In the genomic region with DNA sequence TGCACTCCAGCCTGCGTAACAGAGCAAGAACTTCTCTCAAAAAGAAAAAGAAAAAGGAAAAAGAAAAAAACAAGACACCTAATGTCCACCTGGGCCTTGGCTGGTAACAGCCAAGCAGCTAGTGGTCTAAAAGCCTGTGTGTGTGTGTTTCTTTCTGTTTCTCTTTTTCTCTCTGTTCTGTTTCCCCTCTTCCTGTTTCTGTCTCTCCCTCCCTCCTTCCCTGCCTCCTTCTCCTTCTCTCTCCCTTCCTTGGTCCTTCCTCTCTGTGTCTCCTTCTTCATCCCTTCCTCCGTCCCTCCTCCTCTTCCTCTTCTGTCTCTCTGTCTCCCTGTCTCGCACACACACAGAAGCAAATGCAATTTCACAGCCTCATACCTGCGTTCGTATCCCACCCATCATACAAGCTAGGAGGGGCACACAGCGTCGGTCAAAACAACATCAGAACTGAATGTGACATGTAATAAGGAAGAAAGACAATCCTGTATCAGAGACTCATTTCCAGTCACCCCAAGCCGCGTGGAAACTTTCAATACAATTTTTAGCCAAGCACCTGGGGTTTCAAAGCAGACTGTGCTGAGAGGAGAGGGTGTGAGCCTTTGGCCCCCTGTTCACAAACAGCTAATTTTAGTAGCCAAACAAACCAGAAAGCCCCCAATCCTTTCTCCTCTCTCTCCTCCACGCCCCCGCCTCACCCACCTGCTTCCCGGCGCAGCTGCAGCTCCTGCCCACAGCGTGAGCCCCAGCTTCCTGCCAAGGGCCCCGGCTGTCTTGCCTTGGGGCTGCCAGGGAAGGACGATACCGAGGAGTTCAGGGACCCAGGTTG, we compare ENCODE assay signal across 8 cellular contexts. TPM values are rescaled to one million over a fixed set of nuclear protein-coding genes. Genes with fewer than 3 reads are reported as not detected.
DNase-seq lines count a peak whose midpoint lies in the region; ATAC-seq and TF ChIP-seq lines count a peak whose summit lies in the region.

No MANE protein-coding gene starts in this region.

- peak overlapping the region; percentile 73 for H3K4me3 ChIP-seq in DOHH2 (ENCODE audit: low read length)

- peak overlapping the region; percentile 78 for H3K4me3 Mint-ChIP-seq in activated T-cell treated with anti-CD3 and anti-CD28 coated beads, Interleukin-2, amount 50 U/mL, for 4 hours

- H3K9me3 ChIP-seq in DOHH2 (ENCODE audit: control insufficient read depth, insufficient read depth, low read length) = no peaks in the 10 kb centered on the region

- peak; percentile 25 for DNase-seq in activated T-cell treated with anti-CD3 and anti-CD28 coated beads, Interleukin-2, amount 50 U/mL, for 4 hours
- DNase-seq in stimulated activated CD4-positive, alpha-beta T cell treated with anti-CD3 and anti-CD28 coated beads, Interleukin-4, amount 100 ng/mL, for 24 hours = peak; percentile 45
- DNase-seq in middle frontal gyrus (ENCODE audit: extremely low spot score, low spot score) = no peak
- DNase-seq in NCI-H2171 treated with DMSO at 0.1 percent for 48 hours (lab: John Stamatoyannopoulos, UW) = no peak
- DNase-seq in retina = no peak

- H3K9me3 Mint-ChIP-seq in activated T-cell treated with anti-CD3 and anti-CD28 coated beads, Interleukin-2, amount 50 U/mL, for 4 hours = no peaks in the 10 kb centered on the region

- H3F3A ChIP-seq in DOHH2 (ENCODE audit: control insufficient read depth, insufficient read depth) = peaks cover 22% of the 10 kb centered on the region

- peaks cover 24% of the 10 kb centered on the region for H3K4me1 Mint-ChIP-seq in activated T-cell treated with anti-CD3 and anti-CD28 coated beads, Interleukin-2, amount 50 U/mL, for 4 hours (ENCODE audit: low read depth)

- no peaks in the 10 kb centered on the region for H3K27me3 Mint-ChIP-seq in activated T-cell treated with anti-CD3 and anti-CD28 coated beads, Interleukin-2, amount 50 U/mL, for 4 hours (ENCODE audit: low read depth)

- H3K36me3 Mint-ChIP-seq in activated T-cell treated with anti-CD3 and anti-CD28 coated beads, Interleukin-2, amount 50 U/mL, for 4 hours (ENCODE audit: insufficient read depth) = no peaks in the 10 kb centered on the region

- H3K27me3 ChIP-seq in DOHH2 (ENCODE audit: control insufficient read depth, low read length) = no peaks in the 10 kb centered on the region

- ATAC-seq in GM21381 (IDR thresholded peaks at IDR 0.05; ENCODE audit: unreplicated experiment) = peak; percentile 61
- ATAC-seq in HG03575 (IDR thresholded peaks at IDR 0.05; ENCODE audit: extremely low read depth, insufficient number of reproducible peaks, low FRiP score, unreplicated experiment) = peak; percentile 48
- ATAC-seq in activated T-cell treated with anti-CD3 and anti-CD28 coated beads, Interleukin-2, amount 50 U/mL, for 4 hours = peak; percentile 73 to 77

- no peaks in the 10 kb centered on the region for H3K9me2 ChIP-seq in DOHH2 (replicated peaks; ENCODE audit: control insufficient read depth, low read length)

- H3K4me2 ChIP-seq in DOHH2 (ENCODE audit: low read length) = peak overlapping the region; percentile 91

- H4K20me1 ChIP-seq in DOHH2 (ENCODE audit: control insufficient read depth, insufficient read depth, low read depth, low read length) = no peaks in the 10 kb centered on the region

- peak overlapping the region; percentile 95 for H3K27ac ChIP-seq in DOHH2 (ENCODE audit: low read depth, low read length)

- no peaks in the 10 kb centered on the region for H3K79me2 ChIP-seq in DOHH2 (ENCODE audit: control insufficient read depth, low read length)

- TF ChIP-seq CTCF in DOHH2 (IDR thresholded peaks at IDR 0.05; ENCODE audit: low read depth, low read length, poor library complexity, severe bottlenecking) = no peak

- peaks cover 58% of the 10 kb centered on the region for H3K4me1 ChIP-seq in DOHH2 (ENCODE audit: control insufficient read depth, low read length)

- H3K36me3 ChIP-seq in DOHH2 (ENCODE audit: control insufficient read depth, low read length) = no peaks in the 10 kb centered on the region

RNA-seq across cellular contexts. Expression of a gene that starts 50.2 kb away (rescaled TPM):
- total RNA-seq in activated T-cell treated with anti-CD3 and anti-CD28 coated beads, Interleukin-2, amount 50 U/mL, for 4 hours = 10 to 100 TPM; 23.7 to 25.7 (median 25.0) TPM

Comparison
In these comparisons a context has a peak if more than half of its experiments do, and no peak if none do; other contexts are left out.
1. DNase-seq: peak in activated T-cell treated with anti-CD3 and anti-CD28 coated beads, Interleukin-2, amount 50 U/mL, for 4 hours (single experiment) and stimulated activated CD4-positive, alpha-beta T cell treated with anti-CD3 and anti-CD28 coated beads, Interleukin-4, amount 100 ng/mL, for 24 hours (single experiment); none in middle frontal gyrus (single experiment), NCI-H2171 treated with DMSO at 0.1 percent for 48 hours (single experiment) and retina (single experiment).
2. Peak in every context shown above with its lines, with median percentiles within 50 percentile points of each other: ATAC-seq.